Comparison of ENCODE assay signal across 21 cellular contexts in genomic region chr3:24968076-24968475, GRCh38.
"Had no signal": no experiment of that assay in that cellular context is flagged by ENCODE, and none has a peak within 500 bp of the region (broad histone marks: within the 10 kb centered on the region; RNA-seq: fewer than 3 reads in every experiment).

No MANE protein-coding gene starts in this region.

- DNase-seq: kidney glomerular epithelial cell; left cardiac atrium; left lung; lower lobe of right lung; mammary epithelial cell; mesenchymal stem cell; naive thymus-derived CD8-positive, alpha-beta T cell; nucleus accumbens; pancreas; posterior cingulate gyrus; retina; right cardiac atrium; stimulated activated CD4-positive, alpha-beta T cell treated with anti-CD3 and anti-CD28 coated beads, Interleukin-12 subunit alpha, Interleukin-12 subunit beta, amount 100 ng/mL, for 4 hours; stimulated activated CD4-positive, alpha-beta T cell treated with anti-CD3 and anti-CD28 coated beads, Interleukin-15, amount 100 ng/mL, for 24 hours; stimulated activated CD4-positive, alpha-beta T cell treated with anti-CD3 and anti-CD28 coated beads, Interleukin-2, amount 100 ng/mL, for 24 hours; stimulated activated CD4-positive, alpha-beta T cell treated with anti-CD3 and anti-CD28 coated beads, Interleukin-4, amount 100 ng/mL, for 1 hour; stimulated activated naive B cell treated with anti-CD40 and anti-IgM and Interleukin-4, amounts not matched to agents 10 μg/mL and 1 μg/mL and 100 μg/mL, for 72 hours; stimulated activated naive CD8-positive, alpha-beta T cell treated with anti-CD3 and anti-CD28 coated beads, Interleukin-15, Interleukin-2, amounts not matched to agents 100 U/mL and 50 U/mL, for 24 hours; stomach; testis; thyroid gland had no signal
